8 cellular contexts compared by ENCODE assay signal in the genomic region with DNA sequence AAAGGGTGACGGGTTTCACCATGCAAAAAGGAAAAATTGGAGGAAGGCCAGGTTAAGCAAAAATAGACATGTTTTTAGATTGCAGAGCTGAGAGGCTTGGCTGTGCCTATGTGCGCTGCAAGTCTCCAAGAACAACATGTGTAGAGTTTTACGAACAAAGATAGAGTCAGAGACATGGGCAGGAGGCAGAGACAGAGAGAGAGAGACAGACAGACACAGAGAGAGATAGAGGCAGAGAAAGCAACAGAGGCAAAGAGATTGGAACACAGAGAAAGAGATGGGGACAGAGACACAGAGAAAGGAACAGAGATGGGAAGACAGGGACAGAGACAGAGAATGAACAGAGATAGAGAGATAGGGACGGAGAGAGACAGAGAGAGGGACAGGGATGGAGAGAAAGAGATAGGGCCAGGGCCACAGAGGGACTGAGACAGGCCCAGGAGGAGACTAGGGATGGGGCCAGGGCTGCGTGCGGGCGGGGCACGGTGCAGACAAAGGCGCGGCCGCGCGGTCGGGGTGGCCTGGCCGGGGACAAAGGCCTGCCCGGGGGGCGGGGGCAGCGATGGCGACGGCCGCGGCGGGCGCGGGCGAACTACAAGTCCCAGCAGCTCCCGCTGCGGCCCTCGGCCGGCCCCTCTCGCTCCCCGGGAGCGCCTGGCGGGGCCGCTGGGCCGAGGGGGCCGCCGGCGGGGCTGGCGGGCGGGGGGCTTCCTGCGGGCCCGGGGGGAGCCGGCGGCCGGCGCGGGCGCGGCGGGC. TPM values are rescaled to one million over a fixed set of nuclear protein-coding genes. Genes with fewer than 3 reads are reported as not detected.
DNase-seq lines count a peak whose midpoint lies in the region; ATAC-seq and TF ChIP-seq lines count a peak whose summit lies in the region.

A gene (plus strand): TSS at position 633 of the 756 bp plus-strand sequence. CDS start 3,140 bp downstream, outside the sequence.

- POLR2A ChIA-PET in activated B cell treated with CpG ODN at 0.5 μM for 24 hours (lab: Charles Lee) = interaction anchor here (0.9 to 1.4 kb wide), 2 partner anchors 114 to 416 kb away, joined by 3 to 4 read pairs; a partner anchor contains a TSS

- ATAC-seq in activated B cell treated with CpG ODN at 0.5 μM for 24 hours (ENCODE audit: low read depth) (peak; percentile 98), HG03571 (IDR thresholded peaks at IDR 0.05; ENCODE audit: unreplicated experiment) (no peak)
- ATAC-seq in stimulated activated naive B cell treated with anti-CD40 and anti-IgM and Interleukin-4, amounts not matched to agents 10 μg/mL and 1 μg/mL and 100 μg/mL, for 72 hours (replicated peaks) = peak; percentile 96 to 97

- intact Hi-C loops in activated B cell treated with CpG ODN at 0.5 μM for 24 hours (cut with micrococcal nuclease) = loop anchor here (2.0 kb wide), 1 partner anchor 19 kb away; a partner anchor contains a TSS

- H3K4me1 Mint-ChIP-seq in activated B cell treated with CpG ODN at 0.5 μM for 24 hours (peaks cover 12% of the 10 kb centered on the region), endothelial cell (ENCODE audit: unreplicated experiment) (peaks cover 15% of the 10 kb centered on the region)
- H3K4me1 Mint-ChIP-seq in stimulated activated naive B cell treated with anti-CD40 and anti-IgM and Interleukin-4, amounts not matched to agents 10 μg/mL and 1 μg/mL and 100 μg/mL, for 72 hours = peaks cover 12 to 21% of the 10 kb centered on the region in 2 donors

- CTCF ChIA-PET in activated B cell treated with CpG ODN at 0.5 μM for 24 hours (lab: Charles Lee) = no interaction called here

- peaks cover 2% of the 10 kb centered on the region for H3K36me3 Mint-ChIP-seq in activated B cell treated with CpG ODN at 0.5 μM for 24 hours (ENCODE audit: low read depth)
- H3K36me3 Mint-ChIP-seq in endothelial cell (ENCODE audit: low read depth, unreplicated experiment) = peaks cover 18% of the 10 kb centered on the region
- peaks cover 3 to 10% of the 10 kb centered on the region in 2 donors for H3K36me3 Mint-ChIP-seq in stimulated activated naive B cell treated with anti-CD40 and anti-IgM and Interleukin-4, amounts not matched to agents 10 μg/mL and 1 μg/mL and 100 μg/mL, for 72 hours

- TF ChIP-seq CTCF in activated B cell treated with CpG ODN at 0.5 μM for 24 hours (IDR thresholded peaks at IDR 0.05) (no peak), endothelial cell (IDR thresholded peaks at IDR 0.05; ENCODE audit: unreplicated experiment) (no peak)

- H3K9me3 Mint-ChIP-seq in activated B cell treated with CpG ODN at 0.5 μM for 24 hours (no peaks in the 10 kb centered on the region), endothelial cell (ENCODE audit: unreplicated experiment) (no peaks in the 10 kb centered on the region)
- no peaks in the 10 kb centered on the region for H3K9me3 Mint-ChIP-seq in stimulated activated naive B cell treated with anti-CD40 and anti-IgM and Interleukin-4, amounts not matched to agents 10 μg/mL and 1 μg/mL and 100 μg/mL, for 72 hours

- DNase-seq in NCI-H524 (lab: John Stamatoyannopoulos, UW) = peak; percentile 20 to 75
- DNase-seq in NCI-H524 treated with DMSO at 0.1 percent for 48 hours (lab: John Stamatoyannopoulos, UW) = no peak
- peak; percentile 30 to 87 (median 83) for DNase-seq in NCI-H1417 (lab: John Stamatoyannopoulos, UW)
- peak; percentile 56 for DNase-seq in activated B cell treated with CpG ODN at 0.5 μM for 24 hours
- peak; percentile 78 for DNase-seq in endothelial cell (ENCODE audit: low spot score)
- DNase-seq in lung microvascular endothelial cell (ENCODE audit: low read depth in 2 of 2) = peak; percentile 69 to 82
- peak; percentile 38 for DNase-seq in stimulated activated naive B cell treated with anti-CD40 and anti-IgM and Interleukin-4, amounts not matched to agents 10 μg/mL and 1 μg/mL and 100 μg/mL, for 72 hours

- peak within 1 kb of the TSS; percentile 79 for H3K27ac Mint-ChIP-seq in activated B cell treated with CpG ODN at 0.5 μM for 24 hours
- peak within 1 kb of the TSS; percentile 84 for H3K27ac Mint-ChIP-seq in endothelial cell (ENCODE audit: unreplicated experiment)
- peak within 1 kb of the TSS; percentile 83 for H3K27ac Mint-ChIP-seq in stimulated activated naive B cell treated with anti-CD40 and anti-IgM and Interleukin-4, amounts not matched to agents 10 μg/mL and 1 μg/mL and 100 μg/mL, for 72 hours

- peaks cover 6% of the 10 kb centered on the region for H3K27me3 Mint-ChIP-seq in activated B cell treated with CpG ODN at 0.5 μM for 24 hours
- H3K27me3 Mint-ChIP-seq in endothelial cell (ENCODE audit: unreplicated experiment) = peaks cover 7% of the 10 kb centered on the region
- H3K27me3 Mint-ChIP-seq in stimulated activated naive B cell treated with anti-CD40 and anti-IgM and Interleukin-4, amounts not matched to agents 10 μg/mL and 1 μg/mL and 100 μg/mL, for 72 hours = peaks cover 0 to 4% of the 10 kb centered on the region in 2 donors

- H3K4me3 Mint-ChIP-seq in activated B cell treated with CpG ODN at 0.5 μM for 24 hours (peak within 1 kb of the TSS; percentile 76), endothelial cell (ENCODE audit: unreplicated experiment) (peak within 1 kb of the TSS; percentile 94)
- H3K4me3 Mint-ChIP-seq in stimulated activated naive B cell treated with anti-CD40 and anti-IgM and Interleukin-4, amounts not matched to agents 10 μg/mL and 1 μg/mL and 100 μg/mL, for 72 hours = peak within 1 kb of the TSS; percentile 85 to 88

RNA-seq across cellular contexts. Expression of the gene that starts here (rescaled TPM):
- total RNA-seq in activated B cell treated with CpG ODN at 0.5 μM for 24 hours (13.5 and 16.9 TPM in 2 replicates), endothelial cell (ENCODE audit: unreplicated experiment) (87.4 TPM), lung microvascular endothelial cell (10.7 and 12.9 TPM in 2 replicates)
